Comparison of ENCODE assay signal across 13 cellular contexts in the genomic region with DNA sequence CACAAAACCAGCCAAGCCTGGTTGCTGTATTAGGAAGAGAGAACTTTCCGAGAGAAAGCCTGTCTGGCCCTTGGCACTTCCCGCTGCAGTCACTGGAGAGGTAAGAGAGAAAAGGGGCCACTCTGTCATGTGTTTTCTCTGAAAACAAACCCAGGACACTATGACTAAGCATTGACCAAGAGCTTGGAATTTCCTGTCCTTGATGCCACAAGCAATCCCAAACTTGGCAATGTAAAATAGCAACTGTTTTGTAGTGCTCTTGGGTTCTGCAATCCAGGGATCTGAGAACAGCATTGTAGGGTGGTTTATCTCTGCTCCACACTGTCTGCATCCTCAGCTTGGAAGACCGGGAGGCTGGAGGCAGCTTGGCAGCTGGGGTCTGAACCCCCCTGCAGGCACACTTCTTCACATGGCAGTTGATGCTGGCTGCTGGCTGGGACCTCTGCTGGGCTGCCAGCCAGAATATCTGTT.
DNase-seq lines count a peak whose midpoint lies in the region; ATAC-seq, FAIRE-seq and TF ChIP-seq lines count a peak whose summit lies in the region.
"Had no signal": no experiment of that assay in that cellular context is flagged by ENCODE, and none has a peak within 500 bp of the region (broad histone marks: within the 10 kb centered on the region; RNA-seq: fewer than 3 reads in every experiment).

No MANE protein-coding gene starts in this region.

- BruUV-seq in PC-3 (replicated peaks; lab: Mats Ljungman, UMichigan) (no TSS peak), endothelial cell of umbilical vein (replicated peaks; lab: Mats Ljungman, UMichigan) (no TSS peak)

- no peak overlapping the region for H3K27ac Mint-ChIP-seq in activated naive CD8-positive, alpha-beta T cell treated with anti-CD3 and anti-CD28 coated beads, Interleukin-2, amount 50 U/mL, for 24 hours

- H3K4me2 ChIP-seq in PC-3 (ENCODE audit: low read length) = no peak overlapping the region
- H3K4me2 ChIP-seq in endothelial cell of umbilical vein (ENCODE audit: insufficient read depth, low read length) = peak overlapping the region; percentile 18

- dilution Hi-C loops in endothelial cell of umbilical vein (cut with MboI; ENCODE audit: extremely low pct_ligation_motif_present, low sequenced_read_pairs) = no loop called here

- no peak overlapping the region for H2AFZ ChIP-seq in PC-3 (ENCODE audit: low read length)
- no peak overlapping the region for H2AFZ ChIP-seq in endothelial cell of umbilical vein (ENCODE audit: low read depth, low read length)

- peaks cover 5% of the 10 kb centered on the region; the same call in 1 of the 2 replicates for H3K27me3 ChIP-seq in PC-3 (ENCODE audit: low read length)
- no peaks in the 10 kb centered on the region for H3K27me3 ChIP-seq in endothelial cell of umbilical vein (ENCODE audit: control insufficient read depth in 2 of 2, insufficient read depth in 2 of 2, low read length in 2 of 2)
- no peaks in the 10 kb centered on the region for H3K27me3 ChIP-seq in lower lobe of right lung (ENCODE audit: low read depth)
- H3K27me3 ChIP-seq: dorsolateral prefrontal cortex had no signal

- intact Hi-C loops in PC-3 (cut with micrococcal nuclease) = no loop called here
- intact Hi-C loops in endothelial cell of umbilical vein (cut with micrococcal nuclease) = loop anchor here (2.0 kb wide), 3 partner anchors 78 to 206 kb away; no protein-coding TSS in a partner anchor
- intact Hi-C loops in lower lobe of right lung (cut with DNase I) = no loop called here

- H3K36me3 ChIP-seq in PC-3 (ENCODE audit: low read depth, low read length) (no peaks in the 10 kb centered on the region), endothelial cell of umbilical vein (ENCODE audit: control insufficient read depth in 2 of 2, extremely low read depth in 1 of 2, insufficient read depth in 2 of 2, low read length in 2 of 2) (no peaks in the 10 kb centered on the region), lower lobe of right lung (no peaks in the 10 kb centered on the region)

- no peaks in the 10 kb centered on the region for H3F3A ChIP-seq in PC-3 (ENCODE audit: low read length, unreplicated experiment)

- H3K79me2 ChIP-seq in PC-3 (ENCODE audit: low read length) (no peaks in the 10 kb centered on the region), endothelial cell of umbilical vein (ENCODE audit: control insufficient read depth, insufficient read depth, low read length) (no peaks in the 10 kb centered on the region)

- POLR2A ChIA-PET in PC-3 (lab: Charles Lee; ENCODE audit: unreplicated experiment) = no interaction called here
- POLR2A ChIA-PET in endothelial cell of umbilical vein (lab: Charles Lee) = no interaction called here

- peaks cover 8% of the 10 kb centered on the region for H3K27me3 Mint-ChIP-seq in activated naive CD8-positive, alpha-beta T cell treated with anti-CD3 and anti-CD28 coated beads, Interleukin-2, amount 50 U/mL, for 24 hours

- H3K4me3 ChIP-seq in PC-3 (ENCODE audit: low read length) (no peak overlapping the region), endothelial cell of umbilical vein (replicated peaks in 1 of 3; ENCODE audit: insufficient read depth in 1 of 3, low read depth in 1 of 3, low read length in 3 of 3) (no peak overlapping the region), lower lobe of right lung (no peak overlapping the region)
- H3K4me3 ChIP-seq: dorsolateral prefrontal cortex, skin epidermis had no signal

- CTCF ChIA-PET in PC-3 (lab: Charles Lee) (no interaction called here), endothelial cell of umbilical vein (lab: Charles Lee) (no interaction called here)

- peaks cover 17% of the 10 kb centered on the region; the same call in 1 of the 2 replicates for H3K4me1 ChIP-seq in PC-3 (ENCODE audit: insufficient read depth, low read length)
- H3K4me1 ChIP-seq in endothelial cell of umbilical vein (ENCODE audit: control insufficient read depth, extremely low read depth, insufficient read depth, low read length) = peaks cover 27% of the 10 kb centered on the region
- no peaks in the 10 kb centered on the region for H3K4me1 ChIP-seq in lower lobe of right lung

- no peaks in the 10 kb centered on the region for H4K20me1 ChIP-seq in PC-3 (ENCODE audit: low read length)
- no peaks in the 10 kb centered on the region for H4K20me1 ChIP-seq in endothelial cell of umbilical vein (replicated peaks; ENCODE audit: control insufficient read depth, extremely low read depth, insufficient read depth, low read length)

- peak; percentile 100 for FAIRE-seq in endothelial cell of umbilical vein (lab: Jason Lieb, UNC)

- no peaks in the 10 kb centered on the region for H3K9me2 ChIP-seq in PC-3 (replicated peaks; ENCODE audit: low read length)

- H3K4me3 Mint-ChIP-seq in activated naive CD8-positive, alpha-beta T cell treated with anti-CD3 and anti-CD28 coated beads, Interleukin-2, amount 50 U/mL, for 24 hours = no peak overlapping the region

- no peaks in the 10 kb centered on the region for H3K36me3 Mint-ChIP-seq in activated naive CD8-positive, alpha-beta T cell treated with anti-CD3 and anti-CD28 coated beads, Interleukin-2, amount 50 U/mL, for 24 hours (ENCODE audit: low read depth)

- no peaks in the 10 kb centered on the region for H3K9me3 Mint-ChIP-seq in activated naive CD8-positive, alpha-beta T cell treated with anti-CD3 and anti-CD28 coated beads, Interleukin-2, amount 50 U/mL, for 24 hours

- no peak overlapping the region for H3K27ac ChIP-seq in PC-3 (ENCODE audit: low read length)
- H3K27ac ChIP-seq in endothelial cell of umbilical vein (ENCODE audit: insufficient read depth, low read depth, low read length) = peak overlapping the region; percentile 89
- H3K27ac ChIP-seq in lower lobe of right lung = no peak overlapping the region
- H3K27ac ChIP-seq: C4-2B, dorsolateral prefrontal cortex had no signal

- TF ChIP-seq CTCF in PC-3 (conservative IDR thresholded peaks at IDR 0.05; ENCODE audit: low read depth, low read length) = no peak
- TF ChIP-seq CTCF in endothelial cell of umbilical vein (IDR thresholded peaks at IDR 0.05; ENCODE audit: extremely low read depth in 1 of 2, insufficient read depth in 1 of 2, low read depth in 1 of 2, low read length in 2 of 2) = no peak
- no peak for TF ChIP-seq CTCF in lower lobe of right lung (IDR thresholded peaks at IDR 0.05)

- ATAC-seq in PC-3 (no peak), lower lobe of right lung (peak; percentile 37 to 56)
- ATAC-seq in activated naive CD8-positive, alpha-beta T cell treated with anti-CD3 and anti-CD28 coated beads, Interleukin-2, amount 50 U/mL, for 24 hours = no peak

- H3K9ac ChIP-seq in PC-3 (ENCODE audit: low read length) (no peak overlapping the region), endothelial cell of umbilical vein (replicated peaks; ENCODE audit: extremely low read depth, insufficient read depth, low read length) (peak overlapping the region; percentile 39)

- H3K4me1 Mint-ChIP-seq in activated naive CD8-positive, alpha-beta T cell treated with anti-CD3 and anti-CD28 coated beads, Interleukin-2, amount 50 U/mL, for 24 hours = no peaks in the 10 kb centered on the region

- DNase-seq in AG08396 (ENCODE audit: low spot score) (peak; percentile 55), PC-3 (peak; percentile 66), endothelial cell of umbilical vein (ENCODE audit: low read depth, low spot score) (peak; percentile 91), lower lobe of right lung (no peak), NCI-H345 (lab: John Stamatoyannopoulos, UW) (no peak), NCI-H1092 treated with DMSO at 0.1 percent for 48 hours (lab: John Stamatoyannopoulos, UW) (no peak), NCI-H82 treated with DMSO at 0.1 percent for 48 hours (lab: John Stamatoyannopoulos, UW; ENCODE audit: unreplicated experiment) (no peak)
- no peak for DNase-seq in activated naive CD8-positive, alpha-beta T cell treated with anti-CD3 and anti-CD28 coated beads, Interleukin-2, amount 50 U/mL, for 24 hours
- DNase-seq: dorsolateral prefrontal cortex; NCI-H748 treated with DMSO at 0.1 percent for 48 hours; stimulated activated naive CD4-positive, alpha-beta T cell had no signal

- H3K9me3 ChIP-seq in PC-3 (ENCODE audit: low read length) (0 out of 2 replicates have a peak, but pooled peaks cover 8% of the 10 kb centered on the region), endothelial cell of umbilical vein (replicated peaks; ENCODE audit: control insufficient read depth, insufficient read depth, low read length) (no peaks in the 10 kb centered on the region), lower lobe of right lung (no peaks in the 10 kb centered on the region)

- no peaks in the 10 kb centered on the region for H3K9me1 ChIP-seq in endothelial cell of umbilical vein (replicated peaks; ENCODE audit: control insufficient read depth, extremely low read depth, insufficient read depth, low read length)

- no peak for TF ChIP-seq POLR2A in endothelial cell of umbilical vein (IDR thresholded peaks at IDR 0.05; ENCODE audit: low read depth, low read length)

TF ChIP-seq in endothelial cell of umbilical vein, 7 proteins besides CTCF, POLR2A, EP300 and RAD21:
- TF ChIP-seq EZH2 (IDR thresholded peaks at IDR 0.05; ENCODE audit: borderline replicate concordance, low read depth, low read length, severe bottlenecking) (no peak), JUN (IDR thresholded peaks at IDR 0.05; ENCODE audit: borderline replicate concordance, insufficient read depth, insufficient read length, low read depth) (peak; percentile 97), POLR2AphosphoS5 (IDR thresholded peaks at IDR 0.05; ENCODE audit: insufficient read depth, low read depth, low read length) (peak; percentile 88), MAX (IDR thresholded peaks at IDR 0.05; ENCODE audit: insufficient read depth, insufficient read length) (no peak), FOS (IDR thresholded peaks at IDR 0.05; ENCODE audit: borderline replicate concordance, insufficient read depth, low read length) (peak; percentile 88)

Comparison
In these comparisons a context has a peak if more than half of its experiments do, and no peak if none do; other contexts are left out.
1. DNase-seq: peak in AG08396 (single experiment), PC-3 (single experiment) and endothelial cell of umbilical vein (single experiment); none in lower lobe of right lung (single experiment), NCI-H345 (single experiment), NCI-H1092 treated with DMSO at 0.1 percent for 48 hours (single experiment), activated naive CD8-positive, alpha-beta T cell treated with anti-CD3 and anti-CD28 coated beads, Interleukin-2, amount 50 U/mL, for 24 hours (single experiment) and NCI-H82 treated with DMSO at 0.1 percent for 48 hours (single experiment).
2. ATAC-seq: peak in lower lobe of right lung (2 of 2); none in PC-3 (single experiment) and activated naive CD8-positive, alpha-beta T cell treated with anti-CD3 and anti-CD28 coated beads, Interleukin-2, amount 50 U/mL, for 24 hours (single experiment).